In the genomic region with DNA sequence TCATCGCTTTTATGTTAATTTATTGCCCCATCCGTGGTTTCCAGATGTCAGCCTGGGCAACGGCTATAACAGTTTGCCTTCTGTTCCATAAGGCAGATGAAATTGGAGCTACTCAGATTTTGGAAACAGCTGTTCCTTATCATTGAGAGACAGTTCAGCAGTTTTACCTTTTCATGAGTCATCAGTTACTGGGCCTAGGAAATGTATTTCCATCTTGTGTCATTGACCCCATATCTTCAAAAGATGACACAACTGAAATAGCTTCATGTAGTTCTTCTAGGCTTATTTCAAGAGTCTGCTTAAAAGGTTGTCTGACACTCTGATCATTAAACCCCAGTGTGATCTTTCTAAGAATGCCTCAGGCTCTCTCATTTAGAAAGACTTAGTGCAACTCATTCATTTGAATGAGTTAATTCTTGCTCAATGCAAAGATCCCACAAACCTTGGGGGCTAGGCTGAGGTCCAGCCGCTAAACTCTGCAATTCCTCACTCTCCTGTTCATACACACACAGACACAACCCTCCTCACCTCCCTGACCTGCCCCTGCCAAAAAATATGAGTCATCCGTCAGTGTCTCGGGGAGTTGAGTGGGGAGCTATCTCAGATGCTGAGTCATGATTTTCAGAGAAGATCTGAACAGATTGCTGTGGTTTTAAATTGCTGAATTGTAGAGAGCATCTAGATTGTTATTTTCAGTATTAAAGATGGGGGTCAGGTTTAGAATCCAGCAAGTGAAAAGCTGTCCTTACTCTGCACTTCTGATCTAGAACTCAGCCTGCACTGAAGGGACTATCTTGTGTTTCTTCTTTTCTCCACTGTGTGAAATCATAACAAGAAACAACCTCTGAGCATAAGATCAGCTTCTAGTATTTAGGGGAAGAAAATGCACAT, we compare ENCODE assay signal across 1 cellular context.
TF ChIP-seq lines count a peak whose summit lies in the region.

No MANE protein-coding gene starts in this region.

TF ChIP-seq in K562, 482 proteins besides CTCF, POLR2A, EP300 and RAD21 (continued from another document and continues in another):
- TF ChIP-seq, protein P1, sequence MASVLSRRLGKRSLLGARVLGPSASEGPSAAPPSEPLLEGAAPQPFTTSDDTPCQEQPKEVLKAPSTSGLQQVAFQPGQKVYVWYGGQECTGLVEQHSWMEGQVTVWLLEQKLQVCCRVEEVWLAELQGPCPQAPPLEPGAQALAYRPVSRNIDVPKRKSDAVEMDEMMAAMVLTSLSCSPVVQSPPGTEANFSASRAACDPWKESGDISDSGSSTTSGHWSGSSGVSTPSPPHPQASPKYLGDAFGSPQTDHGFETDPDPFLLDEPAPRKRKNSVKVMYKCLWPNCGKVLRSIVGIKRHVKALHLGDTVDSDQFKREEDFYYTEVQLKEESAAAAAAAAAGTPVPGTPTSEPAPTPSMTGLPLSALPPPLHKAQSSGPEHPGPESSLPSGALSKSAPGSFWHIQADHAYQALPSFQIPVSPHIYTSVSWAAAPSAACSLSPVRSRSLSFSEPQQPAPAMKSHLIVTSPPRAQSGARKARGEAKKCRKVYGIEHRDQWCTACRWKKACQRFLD (CRISPR knock-in tag; IDR thresholded peaks at IDR 0.05), result peak; percentile 71; the same call in 1 of the 2 replicates
- TF ChIP-seq HSF4 (CRISPR knock-in tag; IDR thresholded peaks at IDR 0.05; ENCODE audit: borderline replicate concordance), result no peak
- TF ChIP-seq BACH1 (tag; IDR thresholded peaks at IDR 0.05), result peak; percentile 99
- TF ChIP-seq TAF9B (IDR thresholded peaks at IDR 0.05; ENCODE audit: partially characterized antibody), result peak; percentile 97
- 0 out of 4 replicates have a peak, but pooled peaks of 1 of the 2 experiments have one; percentile 53 for TF ChIP-seq MLX (CRISPR knock-in tag; conservative IDR thresholded peaks at IDR 0.05)
- no peak for TF ChIP-seq ZNF780A (CRISPR knock-in tag; IDR thresholded peaks at IDR 0.05)
- TF ChIP-seq RBM22 (IDR thresholded peaks at IDR 0.05; ENCODE audit: low read depth, low read length, poor library complexity, severe bottlenecking), result no peak
- TF ChIP-seq FOXJ2 (tag; IDR thresholded peaks at IDR 0.05), result no peak
- no peak for TF ChIP-seq ASH1L (IDR thresholded peaks at IDR 0.05; ENCODE audit: borderline replicate concordance, low read depth, partially characterized antibody)
- TF ChIP-seq MAFF (IDR thresholded peaks at IDR 0.05; ENCODE audit: low read length), result peak; percentile 99
- TF ChIP-seq ZNF75A (CRISPR knock-in tag; IDR thresholded peaks at IDR 0.05), result no peak
- TF ChIP-seq, protein P2, sequence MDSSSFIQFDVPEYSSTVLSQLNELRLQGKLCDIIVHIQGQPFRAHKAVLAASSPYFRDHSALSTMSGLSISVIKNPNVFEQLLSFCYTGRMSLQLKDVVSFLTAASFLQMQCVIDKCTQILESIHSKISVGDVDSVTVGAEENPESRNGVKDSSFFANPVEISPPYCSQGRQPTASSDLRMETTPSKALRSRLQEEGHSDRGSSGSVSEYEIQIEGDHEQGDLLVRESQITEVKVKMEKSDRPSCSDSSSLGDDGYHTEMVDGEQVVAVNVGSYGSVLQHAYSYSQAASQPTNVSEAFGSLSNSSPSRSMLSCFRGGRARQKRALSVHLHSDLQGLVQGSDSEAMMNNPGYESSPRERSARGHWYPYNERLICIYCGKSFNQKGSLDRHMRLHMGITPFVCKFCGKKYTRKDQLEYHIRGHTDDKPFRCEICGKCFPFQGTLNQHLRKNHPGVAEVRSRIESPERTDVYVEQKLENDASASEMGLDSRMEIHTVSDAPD (CRISPR knock-in tag; IDR thresholded peaks at IDR 0.05), result no peak
- TF ChIP-seq HDAC6 (IDR thresholded peaks at IDR 0.05; ENCODE audit: low read depth, low read length), result no peak
- no peak for TF ChIP-seq GTF2F1 (IDR thresholded peaks at IDR 0.05; ENCODE audit: low read depth, low read length)
- TF ChIP-seq ZNF253 (CRISPR knock-in tag; conservative IDR thresholded peaks at IDR 0.05), result no peak
- TF ChIP-seq XRCC5 (IDR thresholded peaks at IDR 0.05; ENCODE audit: low read depth, low read length), result no peak
- TF ChIP-seq HNRNPK (IDR thresholded peaks at IDR 0.05; ENCODE audit: low read depth, low read length, poor library complexity, severe bottlenecking), result no peak
- peak; percentile 96 for TF ChIP-seq ZEB2 (IDR thresholded peaks at IDR 0.05)
- TF ChIP-seq ZNF766 (CRISPR knock-in tag; conservative IDR thresholded peaks at IDR 0.05), result peak; percentile 70; the same call in 1 of the 2 replicates
- TF ChIP-seq RBM34 (IDR thresholded peaks at IDR 0.05; ENCODE audit: borderline replicate concordance, insufficient read depth, low read length), result no peak
- TF ChIP-seq USF1 (CRISPR knock-in tag; IDR thresholded peaks at IDR 0.05), result no peak
- no peak for TF ChIP-seq SREBF1 (IDR thresholded peaks at IDR 0.05; ENCODE audit: borderline replicate concordance, low read depth, low read length)
- no peak for TF ChIP-seq ZNF717 (CRISPR knock-in tag; IDR thresholded peaks at IDR 0.05)
- no peak for TF ChIP-seq TFAM (CRISPR knock-in tag; conservative IDR thresholded peaks at IDR 0.05)
- TF ChIP-seq, protein P3, sequence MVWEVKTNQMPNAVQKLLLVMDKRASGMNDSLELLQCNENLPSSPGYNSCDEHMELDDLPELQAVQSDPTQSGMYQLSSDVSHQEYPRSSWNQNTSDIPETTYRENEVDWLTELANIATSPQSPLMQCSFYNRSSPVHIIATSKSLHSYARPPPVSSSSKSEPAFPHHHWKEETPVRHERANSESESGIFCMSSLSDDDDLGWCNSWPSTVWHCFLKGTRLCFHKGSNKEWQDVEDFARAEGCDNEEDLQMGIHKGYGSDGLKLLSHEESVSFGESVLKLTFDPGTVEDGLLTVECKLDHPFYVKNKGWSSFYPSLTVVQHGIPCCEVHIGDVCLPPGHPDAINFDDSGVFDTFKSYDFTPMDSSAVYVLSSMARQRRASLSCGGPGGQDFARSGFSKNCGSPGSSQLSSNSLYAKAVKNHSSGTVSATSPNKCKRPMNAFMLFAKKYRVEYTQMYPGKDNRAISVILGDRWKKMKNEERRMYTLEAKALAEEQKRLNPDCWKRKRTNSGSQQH (CRISPR knock-in tag; IDR thresholded peaks at IDR 0.05), result no peak
- TF ChIP-seq POLR2G (IDR thresholded peaks at IDR 0.05; ENCODE audit: low read depth, low read length), result no peak
- TF ChIP-seq PTTG1 (tag; IDR thresholded peaks at IDR 0.05; ENCODE audit: low read depth), result no peak
- TF ChIP-seq GABPB1 (CRISPR knock-in tag; IDR thresholded peaks at IDR 0.05), result peak; percentile 58; the same call in 1 of the 2 replicates
- no peak for TF ChIP-seq FOXP1 (CRISPR knock-in tag; IDR thresholded peaks at IDR 0.05)
- TF ChIP-seq FOXJ3 (CRISPR knock-in tag; IDR thresholded peaks at IDR 0.05), result no peak
- TF ChIP-seq SP1 (CRISPR knock-in tag; IDR thresholded peaks at IDR 0.05), result peak; percentile 44; the same call in 1 of the 2 replicates
- no peak for TF ChIP-seq THRAP3 (IDR thresholded peaks at IDR 0.05; ENCODE audit: borderline replicate concordance)
- TF ChIP-seq ZNF699 (CRISPR knock-in tag; IDR thresholded peaks at IDR 0.05; ENCODE audit: insufficient replicate concordance), result no peak
- no peak for TF ChIP-seq ETS2 (tag; IDR thresholded peaks at IDR 0.05; ENCODE audit: borderline replicate concordance, poor library complexity, severe bottlenecking)
- TF ChIP-seq, protein P4, sequence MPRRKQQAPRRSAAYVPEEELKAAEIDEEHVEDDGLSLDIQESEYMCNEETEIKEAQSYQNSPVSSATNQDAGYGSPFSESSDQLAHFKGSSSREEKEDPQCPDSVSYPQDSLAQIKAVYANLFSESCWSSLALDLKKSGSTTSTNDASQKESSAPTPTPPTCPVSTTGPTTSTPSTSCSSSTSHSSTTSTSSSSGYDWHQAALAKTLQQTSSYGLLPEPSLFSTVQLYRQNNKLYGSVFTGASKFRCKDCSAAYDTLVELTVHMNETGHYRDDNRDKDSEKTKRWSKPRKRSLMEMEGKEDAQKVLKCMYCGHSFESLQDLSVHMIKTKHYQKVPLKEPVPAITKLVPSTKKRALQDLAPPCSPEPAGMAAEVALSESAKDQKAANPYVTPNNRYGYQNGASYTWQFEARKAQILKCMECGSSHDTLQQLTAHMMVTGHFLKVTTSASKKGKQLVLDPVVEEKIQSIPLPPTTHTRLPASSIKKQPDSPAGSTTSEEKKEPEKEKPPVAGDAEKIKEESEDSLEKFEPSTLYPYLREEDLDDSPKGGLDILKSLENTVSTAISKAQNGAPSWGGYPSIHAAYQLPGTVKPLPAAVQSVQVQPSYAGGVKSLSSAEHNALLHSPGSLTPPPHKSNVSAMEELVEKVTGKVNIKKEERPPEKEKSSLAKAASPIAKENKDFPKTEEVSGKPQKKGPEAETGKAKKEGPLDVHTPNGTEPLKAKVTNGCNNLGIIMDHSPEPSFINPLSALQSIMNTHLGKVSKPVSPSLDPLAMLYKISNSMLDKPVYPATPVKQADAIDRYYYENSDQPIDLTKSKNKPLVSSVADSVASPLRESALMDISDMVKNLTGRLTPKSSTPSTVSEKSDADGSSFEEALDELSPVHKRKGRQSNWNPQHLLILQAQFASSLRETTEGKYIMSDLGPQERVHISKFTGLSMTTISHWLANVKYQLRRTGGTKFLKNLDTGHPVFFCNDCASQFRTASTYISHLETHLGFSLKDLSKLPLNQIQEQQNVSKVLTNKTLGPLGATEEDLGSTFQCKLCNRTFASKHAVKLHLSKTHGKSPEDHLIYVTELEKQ (CRISPR knock-in tag; IDR thresholded peaks at IDR 0.05), result no peak
- no peak for TF ChIP-seq SETDB1 (IDR thresholded peaks at IDR 0.05; ENCODE audit: low read length)
- TF ChIP-seq, protein P5, sequence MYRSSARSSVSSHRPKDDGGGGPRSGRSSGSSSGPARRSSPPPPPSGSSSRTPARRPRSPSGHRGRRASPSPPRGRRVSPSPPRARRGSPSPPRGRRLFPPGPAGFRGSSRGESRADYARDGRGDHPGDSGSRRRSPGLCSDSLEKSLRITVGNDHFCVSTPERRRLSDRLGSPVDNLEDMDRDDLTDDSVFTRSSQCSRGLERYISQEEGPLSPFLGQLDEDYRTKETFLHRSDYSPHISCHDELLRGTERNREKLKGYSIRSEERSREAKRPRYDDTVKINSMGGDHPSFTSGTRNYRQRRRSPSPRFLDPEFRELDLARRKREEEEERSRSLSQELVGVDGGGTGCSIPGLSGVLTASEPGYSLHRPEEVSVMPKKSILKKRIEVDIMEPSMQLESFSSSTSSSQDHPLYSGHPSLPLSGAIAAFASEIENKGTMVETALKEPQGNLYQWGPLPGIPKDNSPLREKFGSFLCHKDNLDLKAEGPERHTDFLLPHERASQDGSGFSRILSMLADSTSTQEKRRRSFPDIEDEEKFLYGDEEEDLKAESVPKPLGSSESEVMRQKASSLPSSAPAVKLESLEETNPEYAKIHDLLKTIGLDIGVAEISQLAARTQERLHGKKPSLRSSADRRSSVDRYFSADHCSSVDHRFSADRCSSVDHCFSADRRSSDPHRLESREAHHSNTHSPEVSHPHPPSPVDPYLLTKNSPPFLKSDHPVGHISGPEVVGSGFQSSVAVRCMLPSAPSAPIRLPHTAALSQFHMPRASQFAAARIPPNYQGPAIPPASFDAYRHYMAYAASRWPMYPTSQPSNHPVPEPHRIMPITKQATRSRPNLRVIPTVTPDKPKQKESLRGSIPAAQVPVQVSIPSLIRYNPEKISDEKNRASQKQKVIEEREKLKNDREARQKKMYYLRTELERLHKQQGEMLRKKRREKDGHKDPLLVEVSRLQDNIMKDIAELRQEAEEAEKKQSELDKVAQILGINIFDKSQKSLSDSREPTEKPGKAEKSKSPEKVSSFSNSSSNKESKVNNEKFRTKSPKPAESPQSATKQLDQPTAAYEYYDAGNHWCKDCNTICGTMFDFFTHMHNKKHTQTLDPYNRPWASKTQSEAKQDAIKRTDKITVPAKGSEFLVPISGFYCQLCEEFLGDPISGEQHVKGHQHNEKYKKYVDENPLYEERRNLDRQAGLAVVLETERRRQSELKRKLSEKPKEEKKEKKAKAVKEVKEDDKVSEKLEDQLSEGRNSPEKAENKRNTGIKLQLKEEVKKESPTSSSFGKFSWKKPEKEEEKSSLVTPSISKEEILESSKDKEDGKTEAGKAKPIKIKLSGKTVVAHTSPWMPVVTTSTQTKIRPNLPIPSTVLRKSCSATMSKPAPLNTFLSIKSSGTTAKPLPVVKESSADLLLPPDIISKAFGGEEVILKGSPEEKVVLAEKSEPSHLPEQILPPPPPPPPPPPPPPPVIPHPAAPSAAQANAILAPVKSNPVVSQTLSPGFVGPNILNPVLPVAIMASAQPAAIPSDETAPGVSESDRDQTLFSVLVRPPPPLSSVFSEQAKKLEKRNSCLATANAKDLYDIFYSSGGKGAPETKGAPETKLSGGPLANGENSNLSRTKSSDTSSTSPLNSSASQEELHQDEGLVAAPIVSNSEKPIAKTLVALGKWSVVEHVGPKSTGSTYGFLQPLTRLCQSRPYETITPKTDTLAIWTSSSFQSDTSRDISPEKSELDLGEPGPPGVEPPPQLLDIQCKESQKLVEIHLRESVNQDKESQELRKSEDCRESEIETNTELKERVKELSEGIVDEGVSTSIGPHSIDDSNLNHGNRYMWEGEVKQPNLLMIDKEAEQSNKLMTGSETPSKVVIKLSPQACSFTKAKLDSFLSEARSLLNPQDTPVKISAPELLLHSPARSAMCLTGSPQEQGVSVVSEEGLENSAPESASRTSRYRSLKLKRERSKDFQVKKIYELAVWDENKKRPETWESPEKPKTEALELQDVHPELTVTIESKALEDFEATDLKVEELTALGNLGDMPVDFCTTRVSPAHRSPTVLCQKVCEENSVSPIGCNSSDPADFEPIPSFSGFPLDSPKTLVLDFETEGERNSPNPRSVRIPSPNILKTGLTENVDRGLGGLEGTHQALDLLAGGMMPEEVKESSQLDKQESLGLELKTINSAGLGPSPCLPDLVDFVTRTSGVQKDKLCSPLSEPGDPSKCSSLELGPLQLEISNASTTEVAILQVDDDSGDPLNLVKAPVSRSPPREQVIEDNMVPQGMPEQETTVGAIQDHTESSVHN (IDR thresholded peaks at IDR 0.05; ENCODE audit: borderline replicate concordance in 1 of 2, low read depth in 1 of 2), result peak; percentile 70 to 99; a peak in 2 of 4 replicates
- TF ChIP-seq GABPA (tag; conservative IDR thresholded peaks at IDR 0.05; ENCODE audit: low read depth), result no peak
